Comparison of ENCODE assay signal across 19 cellular contexts in genomic region chr17:78537217-78537860, GRCh38. TPM values are rescaled to one million over a fixed set of nuclear protein-coding genes. Genes with fewer than 3 reads are reported as not detected.
"Had no signal": no experiment of that assay in that cellular context is flagged by ENCODE, and none has a peak within 500 bp of the region (broad histone marks: within the 10 kb centered on the region; RNA-seq: fewer than 3 reads in every experiment).

No MANE protein-coding gene starts in this region.

- H3K36me3 Mint-ChIP-seq: activated naive CD8-positive, alpha-beta T cell treated with anti-CD3 and anti-CD28 coated beads, Interleukin-2, amount 10 ng/mL, durations not matched to agents 7 days and 5 days; immature natural killer cell; naive thymus-derived CD4-positive, alpha-beta T cell; neural progenitor cell had no signal

- H3K9ac ChIP-seq: neural progenitor cell had no signal

- H3K9me3 ChIP-seq: body of pancreas, colonic mucosa, gastroesophageal sphincter, heart right ventricle, ovary, thyroid gland had no signal

- H3K27ac Mint-ChIP-seq: activated T-cell treated with anti-CD3 and anti-CD28 coated beads, Interleukin-2, amount 50 U/mL, for 72 hours; immature natural killer cell; neural progenitor cell had no signal

- DNase-seq: activated CD8-positive, alpha-beta memory T cell treated with anti-CD3 and anti-CD28 coated beads for 24 hours; activated CD8-positive, alpha-beta memory T cell treated with anti-CD3 and anti-CD28 coated beads, Interleukin-2, amount 50 U/mL, for 48 hours; activated naive CD8-positive, alpha-beta T cell treated with anti-CD3 and anti-CD28 coated beads, Interleukin-2, amount 10 ng/mL, durations not matched to agents 7 days and 5 days; body of pancreas; central memory CD4-positive, alpha-beta T cell; colonic mucosa; erythroblast; heart right ventricle; immature natural killer cell; naive thymus-derived CD4-positive, alpha-beta T cell; ovary; stimulated activated naive CD4-positive, alpha-beta T cell; T-helper 1 cell; thyroid gland had no signal

- H3K36me3 ChIP-seq: colonic mucosa, gastroesophageal sphincter, heart right ventricle, neural progenitor cell, ovary, thyroid gland had no signal

- H3K4me1 ChIP-seq: colonic mucosa had no signal

- H3K27me3 Mint-ChIP-seq: naive thymus-derived CD4-positive, alpha-beta T cell had no signal

- H3K4me3 ChIP-seq: body of pancreas, colonic mucosa, gastroesophageal sphincter, heart right ventricle, neural progenitor cell, ovary, thyroid gland had no signal

- H3K27me3 ChIP-seq: body of pancreas, colonic mucosa, gastroesophageal sphincter, heart right ventricle, neural progenitor cell, ovary, thyroid gland had no signal

- H3K27ac ChIP-seq: body of pancreas, colonic mucosa, gastroesophageal sphincter, heart right ventricle, ovary had no signal

- H3K4me3 Mint-ChIP-seq: activated naive CD8-positive, alpha-beta T cell treated with anti-CD3 and anti-CD28 coated beads, Interleukin-2, amount 10 ng/mL, durations not matched to agents 7 days and 5 days; activated T-cell treated with anti-CD3 and anti-CD28 coated beads, Interleukin-2, amount 50 U/mL, for 72 hours; immature natural killer cell; naive thymus-derived CD4-positive, alpha-beta T cell had no signal

- ATAC-seq: body of pancreas; gastroesophageal sphincter; heart right ventricle; naive thymus-derived CD4-positive, alpha-beta T cell; sciatic nerve had no signal

RNA-seq across cellular contexts. Expression of gene DNAH17, which starts 39.9 kb away (rescaled TPM):
- total RNA-seq: body of pancreas, mucosa of gallbladder had no signal
